Comparison of ENCODE assay signal across 1 cellular context in the genomic region with DNA sequence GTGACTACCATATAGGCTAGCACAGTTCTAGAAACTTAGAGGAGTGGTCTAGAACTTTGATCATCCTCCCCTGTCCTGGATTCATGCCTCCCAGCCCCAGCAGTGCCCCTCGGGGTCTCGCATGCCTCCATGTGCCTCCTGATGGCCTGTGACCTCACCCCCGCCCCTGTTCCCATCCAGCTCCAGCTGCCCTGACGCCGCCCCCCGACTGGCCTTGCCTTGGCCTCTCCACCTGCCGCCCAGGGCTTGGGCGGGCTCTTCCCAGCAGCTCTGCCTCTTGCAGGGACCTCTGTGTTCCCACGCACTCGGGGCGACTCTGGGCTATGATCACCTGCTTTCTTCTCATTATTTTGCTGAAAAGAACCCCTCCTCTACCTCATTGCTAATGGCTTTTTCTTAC.
TF ChIP-seq lines count a peak whose summit lies in the region.

No MANE protein-coding gene starts in this region.

TF ChIP-seq in GM23338, 12 proteins besides CTCF, POLR2A, EP300 and RAD21 (continued from another document):
- no peak for TF ChIP-seq REST (IDR thresholded peaks at IDR 0.05; ENCODE audit: unreplicated experiment)
